ENCODE assay signal across 1 cellular context in the genomic region with DNA sequence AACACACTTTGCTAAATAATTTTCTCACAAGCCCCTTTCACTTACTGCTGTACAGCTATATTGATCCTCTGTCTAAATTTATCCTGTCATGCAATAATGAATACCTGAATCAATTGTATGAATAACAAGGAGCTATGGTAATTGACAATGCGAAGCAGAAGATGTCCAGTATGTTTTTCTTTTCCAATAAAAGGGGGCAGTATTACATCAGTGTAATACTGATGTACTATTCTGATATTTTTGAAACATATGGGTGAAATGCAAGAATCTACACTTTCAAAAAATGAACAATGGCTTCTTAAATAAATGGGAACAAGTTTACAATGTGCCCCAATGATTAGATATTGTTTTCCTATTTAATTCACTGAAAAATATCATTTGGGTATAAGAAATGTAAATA.
TF ChIP-seq lines count a peak whose summit lies in the region.

No MANE protein-coding gene starts in this region.

TF ChIP-seq in SK-N-SH, 30 proteins besides CTCF, POLR2A, EP300 and RAD21 (continued from another document):
- TF ChIP-seq ELF1 (IDR thresholded peaks at IDR 0.05): no peak
- no peak for TF ChIP-seq FOXJ3 (CRISPR knock-in tag; IDR thresholded peaks at IDR 0.05)
- TF ChIP-seq SIN3A (IDR thresholded peaks at IDR 0.05; ENCODE audit: borderline replicate concordance, low read depth, low read length): no peak
TF ChIP-seq in SK-N-SH: peak in this region for 0.
